In the genomic region with DNA sequence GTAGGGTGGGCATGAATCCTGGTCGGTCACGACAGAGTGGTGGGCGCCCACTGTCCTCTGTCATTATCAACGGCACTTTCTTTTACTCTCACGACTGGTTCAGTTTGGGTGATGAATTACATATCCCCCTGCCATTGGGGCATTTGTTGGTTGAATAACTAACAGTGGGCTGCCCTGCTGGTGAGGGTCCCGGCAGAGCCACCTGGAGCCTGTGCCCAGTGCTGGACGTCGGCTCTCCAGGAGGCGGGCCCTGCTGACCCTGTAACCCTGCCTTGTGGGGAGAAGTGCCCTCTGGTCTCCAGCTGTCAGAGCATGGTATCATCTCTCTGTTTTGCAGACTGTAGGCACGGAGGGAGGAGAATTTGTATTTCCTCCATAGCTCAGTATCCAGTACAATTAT, we compare ENCODE assay signal across 26 cellular contexts.
DNase-seq lines count a peak whose midpoint lies in the region; ATAC-seq, FAIRE-seq and TF ChIP-seq lines count a peak whose summit lies in the region.
"Had no signal": no experiment of that assay in that cellular context is flagged by ENCODE, and none has a peak within 500 bp of the region (broad histone marks: within the 10 kb centered on the region; RNA-seq: fewer than 3 reads in every experiment).

No MANE protein-coding gene starts in this region.

- no peak for ATAC-seq in Right ventricle myocardium inferior
- ATAC-seq in body of pancreas: no peak
- ATAC-seq: A549, GM12878, GM23338 had no signal

- H3K36me3 Mint-ChIP-seq in type B pancreatic cell: no peaks in the 10 kb centered on the region
- H3K36me3 Mint-ChIP-seq: CD14-positive monocyte; CD8-positive, alpha-beta memory T cell had no signal

- intact Hi-C loops in Right ventricle myocardium inferior (cut with DNase I): loop anchor here (10.0 kb wide), 1 partner anchor 1539 kb away; no protein-coding TSS in a partner anchor
- intact Hi-C loops in kidney (cut with DNase I): no loop called here
- intact Hi-C loops in body of pancreas (cut with DNase I): no loop called here

- H3K36me3 ChIP-seq in right atrium auricular region (no peaks in the 10 kb centered on the region), kidney (ENCODE audit: control insufficient read depth in 1 of 2, insufficient read depth in 2 of 2, low read length in 2 of 2) (no peaks in the 10 kb centered on the region), body of pancreas (replicated peaks in 1 of 2; ENCODE audit: insufficient read depth in 1 of 2, low read depth in 2 of 2) (no peaks in the 10 kb centered on the region)
- H3K36me3 ChIP-seq: BE2C; BLaER1 treated with 17β-estradiol and CSF1 and Interleukin-3, amounts not matched to agents 10 nM and 100 nM; HAP-1 had no signal

- no peak for TF ChIP-seq POLR2A in body of pancreas (IDR thresholded peaks at IDR 0.05)

- DNase-seq in right atrium auricular region (ENCODE audit: low spot score): peak; percentile 21
- no peak for DNase-seq in Right ventricle myocardium inferior (ENCODE audit: missing footprints)
- DNase-seq in kidney: peak; percentile 29
- peak; percentile 42 for DNase-seq in type B pancreatic cell (ENCODE audit: extremely low spot score, unreplicated experiment)
- DNase-seq in NCI-H526 treated with DMSO at 0.1 percent for 48 hours (lab: John Stamatoyannopoulos, UW): no peak
- no peak for DNase-seq in body of pancreas
- DNase-seq: 8988T; ACHN; AML-193; BE2C; CD4-positive, alpha-beta T cell; CD8-positive, alpha-beta memory T cell; DMS 273 treated with DMSO at 0.1 percent for 48 hours; DMS79; EL; GDM1; HFFc6 had no signal

- H3K4me3 Mint-ChIP-seq in type B pancreatic cell: no peak overlapping the region
- H3K4me3 Mint-ChIP-seq: CD14-positive monocyte; CD4-positive, alpha-beta T cell; CD8-positive, alpha-beta memory T cell; GM23338; HFFc6 had no signal

- no peak for FAIRE-seq in kidney (lab: Jason Lieb, UNC)
- FAIRE-seq: A549, D721Med, GM12878, GM19239, H54 had no signal

- H3K9ac ChIP-seq in kidney (ENCODE audit: low read length in 2 of 2): no peak overlapping the region
- H3K9ac ChIP-seq: BLaER1 treated with 17β-estradiol and CSF1 and Interleukin-3, amounts not matched to agents 10 nM and 100 nM had no signal

- no peaks in the 10 kb centered on the region for H3K9me3 Mint-ChIP-seq in type B pancreatic cell
- H3K9me3 Mint-ChIP-seq: CD14-positive monocyte; CD4-positive, alpha-beta T cell had no signal

- H3K9me3 ChIP-seq in right atrium auricular region (no peaks in the 10 kb centered on the region), kidney (ENCODE audit: control insufficient read depth in 1 of 2, low read length in 2 of 2) (peaks cover 0 to 3% of the 10 kb centered on the region in 2 donors), body of pancreas (no peaks in the 10 kb centered on the region)
- H3K9me3 ChIP-seq: A549; BE2C; BLaER1 treated with 17β-estradiol and CSF1 and Interleukin-3, amounts not matched to agents 10 nM and 100 nM; HAP-1 had no signal

- H3K27ac ChIP-seq in right atrium auricular region: no peak overlapping the region
- no peak overlapping the region for H3K27ac ChIP-seq in kidney (ENCODE audit: low read depth in 2 of 2, low read length in 2 of 2)
- no peak overlapping the region for H3K27ac ChIP-seq in body of pancreas
- H3K27ac ChIP-seq: A549; BLaER1 treated with 17β-estradiol and CSF1 and Interleukin-3, amounts not matched to agents 10 nM and 100 nM had no signal

- H3K4me1 ChIP-seq in right atrium auricular region (no peaks in the 10 kb centered on the region), kidney (ENCODE audit: control insufficient read depth in 1 of 2, insufficient read depth in 1 of 2, low read depth in 1 of 2, low read length in 2 of 2) (no peaks in the 10 kb centered on the region), body of pancreas (no peaks in the 10 kb centered on the region)
- H3K4me1 ChIP-seq: A549, BE2C, HAP-1 had no signal

- H3K27me3 Mint-ChIP-seq in type B pancreatic cell: peaks cover 12% of the 10 kb centered on the region
- H3K27me3 Mint-ChIP-seq: CD8-positive, alpha-beta memory T cell had no signal

- H3K27ac Mint-ChIP-seq in type B pancreatic cell: no peak overlapping the region
- H3K27ac Mint-ChIP-seq: CD14-positive monocyte; CD4-positive, alpha-beta T cell; CD8-positive, alpha-beta memory T cell; GM23338; HFFc6 had no signal

- 68 to 78% methylated on average over 7 to 10 of the region's 10 CpGs for WGBS in body of pancreas, 2 donors

- no peaks in the 10 kb centered on the region for H3K4me1 Mint-ChIP-seq in type B pancreatic cell (ENCODE audit: unreplicated experiment)
- H3K4me1 Mint-ChIP-seq: CD14-positive monocyte; CD8-positive, alpha-beta memory T cell; GM23338 had no signal

- H3K27me3 ChIP-seq in right atrium auricular region: no peaks in the 10 kb centered on the region
- no peaks in the 10 kb centered on the region for H3K27me3 ChIP-seq in body of pancreas
- H3K27me3 ChIP-seq: BE2C; BLaER1 treated with 17β-estradiol and CSF1 and Interleukin-3, amounts not matched to agents 10 nM and 100 nM had no signal

- no peak for TF ChIP-seq CTCF in right atrium auricular region (IDR thresholded peaks at IDR 0.05)
- TF ChIP-seq CTCF in kidney (IDR thresholded peaks at IDR 0.05; ENCODE audit: borderline replicate concordance, extremely low read depth, insufficient read depth): no peak
- TF ChIP-seq CTCF in type B pancreatic cell (conservative IDR thresholded peaks at IDR 0.05): no peak
- no peak for TF ChIP-seq CTCF in body of pancreas (IDR thresholded peaks at IDR 0.05)

- no peak overlapping the region for H3K4me3 ChIP-seq in right atrium auricular region
- no peak overlapping the region for H3K4me3 ChIP-seq in kidney (ENCODE audit: low read length in 2 of 2)
- H3K4me3 ChIP-seq in body of pancreas: no peak overlapping the region
- H3K4me3 ChIP-seq: A549; BLaER1 treated with 17β-estradiol and CSF1 and Interleukin-3, amounts not matched to agents 10 nM and 100 nM; GM12878; GM23338; HAP-1 had no signal

Comparison
In these comparisons a context has a peak if more than half of its experiments do, and no peak if none do; other contexts are left out.
1. DNase-seq: peak in right atrium auricular region (single experiment), kidney (single experiment) and type B pancreatic cell (single experiment); none in Right ventricle myocardium inferior (single experiment), NCI-H526 treated with DMSO at 0.1 percent for 48 hours (single experiment) and body of pancreas (0 of 4).